Comparison of ENCODE assay signal across 1 cellular context in genomic region chr14:39184628-39185255, GRCh38.
TF ChIP-seq lines count a peak whose summit lies in the region.

No MANE protein-coding gene starts in this region.

TF ChIP-seq in HepG2, 621 proteins besides CTCF, POLR2A, EP300 and RAD21 (continues in another document):
- no peak for TF ChIP-seq GRHL1 (CRISPR knock-in tag; conservative IDR thresholded peaks at IDR 0.05)
- no peak for TF ChIP-seq ZSCAN30 (CRISPR knock-in tag; IDR thresholded peaks at IDR 0.05)
- TF ChIP-seq ZNF20 (CRISPR knock-in tag; IDR thresholded peaks at IDR 0.05): no peak
- TF ChIP-seq HES4 (CRISPR knock-in tag; IDR thresholded peaks at IDR 0.05; ENCODE audit: borderline replicate concordance): no peak
- no peak for TF ChIP-seq ARHGAP35 (CRISPR knock-in tag; IDR thresholded peaks at IDR 0.05; ENCODE audit: borderline replicate concordance)
- TF ChIP-seq TCF12 (IDR thresholded peaks at IDR 0.05): no peak
- no peak for TF ChIP-seq TCF12 (CRISPR knock-in tag; IDR thresholded peaks at IDR 0.05)
- TF ChIP-seq ZNF180 (CRISPR knock-in tag; IDR thresholded peaks at IDR 0.05; ENCODE audit: borderline replicate concordance, low read depth): no peak
- no peak for TF ChIP-seq ZNF275 (CRISPR knock-in tag; IDR thresholded peaks at IDR 0.05; ENCODE audit: borderline replicate concordance)
- TF ChIP-seq PLSCR1 (CRISPR knock-in tag; IDR thresholded peaks at IDR 0.05; ENCODE audit: borderline replicate concordance): no peak
- TF ChIP-seq HINFP (CRISPR knock-in tag; IDR thresholded peaks at IDR 0.05; ENCODE audit: low read depth): no peak
- no peak for TF ChIP-seq HDAC2 (CRISPR knock-in tag; IDR thresholded peaks at IDR 0.05)
- no peak for TF ChIP-seq TOPORS (CRISPR knock-in tag; IDR thresholded peaks at IDR 0.05)
- no peak for TF ChIP-seq ZFP36 (IDR thresholded peaks at IDR 0.05; ENCODE audit: borderline replicate concordance, low read depth, low read length, partially characterized antibody)
- TF ChIP-seq PRDM15 (CRISPR knock-in tag; IDR thresholded peaks at IDR 0.05): no peak
- no peak for TF ChIP-seq USF2 (IDR thresholded peaks at IDR 0.05; ENCODE audit: low read depth, low read length)
- TF ChIP-seq USF2 (CRISPR knock-in tag; IDR thresholded peaks at IDR 0.05; ENCODE audit: borderline replicate concordance): no peak
- TF ChIP-seq GTF3A (CRISPR knock-in tag; conservative IDR thresholded peaks at IDR 0.05): no peak
- no peak for TF ChIP-seq SOX6 (IDR thresholded peaks at IDR 0.05)
- no peak for TF ChIP-seq SOX6 (CRISPR knock-in tag; IDR thresholded peaks at IDR 0.05)
- TF ChIP-seq DBP (CRISPR knock-in tag; IDR thresholded peaks at IDR 0.05; ENCODE audit: not compliant biosample characterization): no peak
- TF ChIP-seq E2F1 (CRISPR knock-in tag; IDR thresholded peaks at IDR 0.05): no peak
- TF ChIP-seq ZNF343 (CRISPR knock-in tag; IDR thresholded peaks at IDR 0.05): no peak
- TF ChIP-seq RBAK (CRISPR knock-in tag; IDR thresholded peaks at IDR 0.05): no peak
- no peak for TF ChIP-seq ZNF292 (CRISPR knock-in tag; IDR thresholded peaks at IDR 0.05; ENCODE audit: borderline replicate concordance, low read depth)
- no peak for TF ChIP-seq ZNF329 (CRISPR knock-in tag; IDR thresholded peaks at IDR 0.05; ENCODE audit: low read depth)
- TF ChIP-seq ZNF552 (CRISPR knock-in tag; IDR thresholded peaks at IDR 0.05; ENCODE audit: borderline replicate concordance): no peak
- TF ChIP-seq HNF4G (IDR thresholded peaks at IDR 0.05; ENCODE audit: borderline replicate concordance, low read depth, low read length): no peak
- no peak for TF ChIP-seq HNF4G (CRISPR knock-in tag; IDR thresholded peaks at IDR 0.05; ENCODE audit: borderline replicate concordance, low read depth)
- no peak for TF ChIP-seq ZNF547 (CRISPR knock-in tag; IDR thresholded peaks at IDR 0.05)
- no peak for TF ChIP-seq ZNF12 (CRISPR knock-in tag; IDR thresholded peaks at IDR 0.05)
- TF ChIP-seq MEF2D (CRISPR knock-in tag; IDR thresholded peaks at IDR 0.05): no peak
- no peak for TF ChIP-seq SUZ12 (IDR thresholded peaks at IDR 0.05; ENCODE audit: low read depth, low read length)
- no peak; the same call in 1 of the 2 replicates for TF ChIP-seq NCOA1 (CRISPR knock-in tag; IDR thresholded peaks at IDR 0.05)
- no peak for TF ChIP-seq IRF2 (CRISPR knock-in tag; IDR thresholded peaks at IDR 0.05)
- no peak for TF ChIP-seq CREBL2 (CRISPR knock-in tag; IDR thresholded peaks at IDR 0.05; ENCODE audit: borderline replicate concordance)
- no peak for TF ChIP-seq CHCHD3 (CRISPR knock-in tag; IDR thresholded peaks at IDR 0.05)
- TF ChIP-seq ZNF550 (CRISPR knock-in tag; IDR thresholded peaks at IDR 0.05; ENCODE audit: borderline replicate concordance): no peak
- TF ChIP-seq THYN1 (CRISPR knock-in tag; IDR thresholded peaks at IDR 0.05; ENCODE audit: borderline replicate concordance, low read depth): no peak
- TF ChIP-seq STAT5B (CRISPR knock-in tag; IDR thresholded peaks at IDR 0.05): no peak
- TF ChIP-seq POLR2G (IDR thresholded peaks at IDR 0.05; ENCODE audit: low read depth, low read length): peak; percentile 82
- no peak for TF ChIP-seq TIGD3 (CRISPR knock-in tag; IDR thresholded peaks at IDR 0.05; ENCODE audit: borderline replicate concordance)
- TF ChIP-seq KDM2A (CRISPR knock-in tag; IDR thresholded peaks at IDR 0.05; ENCODE audit: borderline replicate concordance, low read depth): peak; percentile 58
- TF ChIP-seq CHD2 (IDR thresholded peaks at IDR 0.05; ENCODE audit: low read depth, low read length): no peak
- TF ChIP-seq E2F2 (CRISPR knock-in tag; IDR thresholded peaks at IDR 0.05; ENCODE audit: borderline replicate concordance): no peak
- no peak for TF ChIP-seq GABPB1 (CRISPR knock-in tag; IDR thresholded peaks at IDR 0.05)
- no peak for TF ChIP-seq SIX1 (CRISPR knock-in tag; IDR thresholded peaks at IDR 0.05; ENCODE audit: borderline replicate concordance)
- no peak for TF ChIP-seq GATAD2A (CRISPR knock-in tag; IDR thresholded peaks at IDR 0.05)
- no peak for TF ChIP-seq ZNF747 (CRISPR knock-in tag; IDR thresholded peaks at IDR 0.05; ENCODE audit: borderline replicate concordance)
- no peak for TF ChIP-seq ZNF121 (CRISPR knock-in tag; IDR thresholded peaks at IDR 0.05)
- no peak for TF ChIP-seq CSRNP1 (CRISPR knock-in tag; IDR thresholded peaks at IDR 0.05)
- no peak for TF ChIP-seq ZNF558 (CRISPR knock-in tag; IDR thresholded peaks at IDR 0.05; ENCODE audit: borderline replicate concordance)
- TF ChIP-seq ZBTB42 (CRISPR knock-in tag; IDR thresholded peaks at IDR 0.05): no peak
- no peak for TF ChIP-seq ZFP62 (CRISPR knock-in tag; IDR thresholded peaks at IDR 0.05)
